1 cellular context compared by ENCODE assay signal in genomic region chr13:31846182-31846938, GRCh38.
A peak's percentile ranks its signal among the peaks of the same experiment; 100 is the strongest.
TF ChIP-seq lines count a peak whose summit lies in the region.

No MANE protein-coding gene starts in this region.

TF ChIP-seq in HepG2, 621 proteins besides CTCF, POLR2A, EP300 and RAD21 (continued from another document):
- TF ChIP-seq, protein P1, sequence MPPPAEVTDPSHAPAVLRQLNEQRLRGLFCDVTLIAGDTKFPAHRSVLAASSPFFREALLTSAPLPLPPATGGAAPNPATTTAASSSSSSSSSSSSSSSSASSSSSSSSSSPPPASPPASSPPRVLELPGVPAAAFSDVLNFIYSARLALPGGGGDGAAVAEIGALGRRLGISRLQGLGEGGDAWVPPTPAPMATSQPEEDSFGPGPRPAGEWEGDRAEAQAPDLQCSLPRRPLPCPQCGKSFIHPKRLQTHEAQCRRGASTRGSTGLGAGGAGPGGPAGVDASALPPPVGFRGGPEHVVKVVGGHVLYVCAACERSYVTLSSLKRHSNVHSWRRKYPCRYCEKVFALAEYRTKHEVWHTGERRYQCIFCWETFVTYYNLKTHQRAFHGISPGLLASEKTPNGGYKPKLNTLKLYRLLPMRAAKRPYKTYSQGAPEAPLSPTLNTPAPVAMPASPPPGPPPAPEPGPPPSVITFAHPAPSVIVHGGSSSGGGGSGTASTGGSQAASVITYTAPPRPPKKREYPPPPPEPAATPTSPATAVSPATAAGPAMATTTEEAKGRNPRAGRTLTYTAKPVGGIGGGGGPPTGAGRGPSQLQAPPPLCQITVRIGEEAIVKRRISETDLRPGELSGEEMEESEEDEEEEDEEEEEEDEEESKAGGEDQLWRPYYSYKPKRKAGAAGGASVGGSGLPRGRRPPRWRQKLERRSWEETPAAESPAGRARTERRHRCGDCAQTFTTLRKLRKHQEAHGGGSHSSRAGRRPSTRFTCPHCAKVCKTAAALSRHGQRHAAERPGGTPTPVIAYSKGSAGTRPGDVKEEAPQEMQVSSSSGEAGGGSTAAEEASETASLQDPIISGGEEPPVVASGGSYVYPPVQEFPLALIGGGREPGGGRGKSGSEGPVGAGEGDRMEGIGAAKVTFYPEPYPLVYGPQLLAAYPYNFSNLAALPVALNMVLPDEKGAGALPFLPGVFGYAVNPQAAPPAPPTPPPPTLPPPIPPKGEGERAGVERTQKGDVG (CRISPR knock-in tag; IDR thresholded peaks at IDR 0.05; ENCODE audit: borderline replicate concordance) = no peak
- TF ChIP-seq MYPOP (CRISPR knock-in tag; IDR thresholded peaks at IDR 0.05) = peak; percentile 99
- no peak for TF ChIP-seq SP1 (IDR thresholded peaks at IDR 0.05)
- peak; percentile 42; the same call in 1 of the 2 replicates for TF ChIP-seq SP1 (CRISPR knock-in tag; IDR thresholded peaks at IDR 0.05)
- TF ChIP-seq NFYC (CRISPR knock-in tag; IDR thresholded peaks at IDR 0.05) = peak; percentile 64
- TF ChIP-seq SNRNP70 (IDR thresholded peaks at IDR 0.05; ENCODE audit: low read depth, low read length) = 0 out of 2 replicates have a peak, but pooled peaks have one; percentile 60
- 0 out of 2 replicates have a peak, but pooled peaks have one; percentile 21 for TF ChIP-seq CCDC6 (CRISPR knock-in tag; IDR thresholded peaks at IDR 0.05)
- no peak for TF ChIP-seq NKX3-1 (CRISPR knock-in tag; IDR thresholded peaks at IDR 0.05)
- TF ChIP-seq, protein P2, sequence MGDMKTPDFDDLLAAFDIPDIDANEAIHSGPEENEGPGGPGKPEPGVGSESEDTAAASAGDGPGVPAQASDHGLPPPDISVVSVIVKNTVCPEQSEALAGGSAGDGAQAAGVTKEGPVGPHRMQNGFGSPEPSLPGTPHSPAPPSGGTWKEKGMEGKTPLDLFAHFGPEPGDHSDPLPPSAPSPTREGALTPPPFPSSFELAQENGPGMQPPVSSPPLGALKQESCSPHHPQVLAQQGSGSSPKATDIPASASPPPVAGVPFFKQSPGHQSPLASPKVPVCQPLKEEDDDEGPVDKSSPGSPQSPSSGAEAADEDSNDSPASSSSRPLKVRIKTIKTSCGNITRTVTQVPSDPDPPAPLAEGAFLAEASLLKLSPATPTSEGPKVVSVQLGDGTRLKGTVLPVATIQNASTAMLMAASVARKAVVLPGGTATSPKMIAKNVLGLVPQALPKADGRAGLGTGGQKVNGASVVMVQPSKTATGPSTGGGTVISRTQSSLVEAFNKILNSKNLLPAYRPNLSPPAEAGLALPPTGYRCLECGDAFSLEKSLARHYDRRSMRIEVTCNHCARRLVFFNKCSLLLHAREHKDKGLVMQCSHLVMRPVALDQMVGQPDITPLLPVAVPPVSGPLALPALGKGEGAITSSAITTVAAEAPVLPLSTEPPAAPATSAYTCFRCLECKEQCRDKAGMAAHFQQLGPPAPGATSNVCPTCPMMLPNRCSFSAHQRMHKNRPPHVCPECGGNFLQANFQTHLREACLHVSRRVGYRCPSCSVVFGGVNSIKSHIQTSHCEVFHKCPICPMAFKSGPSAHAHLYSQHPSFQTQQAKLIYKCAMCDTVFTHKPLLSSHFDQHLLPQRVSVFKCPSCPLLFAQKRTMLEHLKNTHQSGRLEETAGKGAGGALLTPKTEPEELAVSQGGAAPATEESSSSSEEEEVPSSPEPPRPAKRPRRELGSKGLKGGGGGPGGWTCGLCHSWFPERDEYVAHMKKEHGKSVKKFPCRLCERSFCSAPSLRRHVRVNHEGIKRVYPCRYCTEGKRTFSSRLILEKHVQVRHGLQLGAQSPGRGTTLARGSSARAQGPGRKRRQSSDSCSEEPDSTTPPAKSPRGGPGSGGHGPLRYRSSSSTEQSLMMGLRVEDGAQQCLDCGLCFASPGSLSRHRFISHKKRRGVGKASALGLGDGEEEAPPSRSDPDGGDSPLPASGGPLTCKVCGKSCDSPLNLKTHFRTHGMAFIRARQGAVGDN (CRISPR knock-in tag; IDR thresholded peaks at IDR 0.05) = peak; percentile 57
- TF ChIP-seq SMARCE1 (IDR thresholded peaks at IDR 0.05; ENCODE audit: borderline replicate concordance) = no peak
- TF ChIP-seq RNF2 (conservative IDR thresholded peaks at IDR 0.05; ENCODE audit: low read depth) = peak; percentile 60; the same call in 1 of the 2 replicates
- peak; percentile 70 for TF ChIP-seq AGO1 (IDR thresholded peaks at IDR 0.05; ENCODE audit: low read depth, low read length, poor library complexity, severe bottlenecking)
- TF ChIP-seq JUN (CRISPR knock-in tag; IDR thresholded peaks at IDR 0.05) = no peak
- TF ChIP-seq ZNF414 (CRISPR knock-in tag; IDR thresholded peaks at IDR 0.05) = no peak
- TF ChIP-seq ZMYM4 (CRISPR knock-in tag; IDR thresholded peaks at IDR 0.05) = peak; percentile 47; the same call in 1 of the 2 replicates
- TF ChIP-seq ZNF609 (CRISPR knock-in tag; IDR thresholded peaks at IDR 0.05; ENCODE audit: borderline replicate concordance) = no peak
- TF ChIP-seq, protein P3, sequence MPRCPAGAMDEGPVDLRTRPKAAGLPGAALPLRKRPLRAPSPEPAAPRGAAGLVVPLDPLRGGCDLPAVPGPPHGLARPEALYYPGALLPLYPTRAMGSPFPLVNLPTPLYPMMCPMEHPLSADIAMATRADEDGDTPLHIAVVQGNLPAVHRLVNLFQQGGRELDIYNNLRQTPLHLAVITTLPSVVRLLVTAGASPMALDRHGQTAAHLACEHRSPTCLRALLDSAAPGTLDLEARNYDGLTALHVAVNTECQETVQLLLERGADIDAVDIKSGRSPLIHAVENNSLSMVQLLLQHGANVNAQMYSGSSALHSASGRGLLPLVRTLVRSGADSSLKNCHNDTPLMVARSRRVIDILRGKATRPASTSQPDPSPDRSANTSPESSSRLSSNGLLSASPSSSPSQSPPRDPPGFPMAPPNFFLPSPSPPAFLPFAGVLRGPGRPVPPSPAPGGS (CRISPR knock-in tag; IDR thresholded peaks at IDR 0.05) = 0 out of 2 replicates have a peak, but pooled peaks have one; percentile 46
- no peak for TF ChIP-seq DR1 (CRISPR knock-in tag; IDR thresholded peaks at IDR 0.05)
- TF ChIP-seq FIP1L1 (IDR thresholded peaks at IDR 0.05; ENCODE audit: borderline replicate concordance, insufficient read depth, low read depth, low read length) = no peak
- 0 out of 2 replicates have a peak, but pooled peaks have one; percentile 48 for TF ChIP-seq HINFP (CRISPR knock-in tag; IDR thresholded peaks at IDR 0.05; ENCODE audit: low read depth)
- TF ChIP-seq, protein P4, sequence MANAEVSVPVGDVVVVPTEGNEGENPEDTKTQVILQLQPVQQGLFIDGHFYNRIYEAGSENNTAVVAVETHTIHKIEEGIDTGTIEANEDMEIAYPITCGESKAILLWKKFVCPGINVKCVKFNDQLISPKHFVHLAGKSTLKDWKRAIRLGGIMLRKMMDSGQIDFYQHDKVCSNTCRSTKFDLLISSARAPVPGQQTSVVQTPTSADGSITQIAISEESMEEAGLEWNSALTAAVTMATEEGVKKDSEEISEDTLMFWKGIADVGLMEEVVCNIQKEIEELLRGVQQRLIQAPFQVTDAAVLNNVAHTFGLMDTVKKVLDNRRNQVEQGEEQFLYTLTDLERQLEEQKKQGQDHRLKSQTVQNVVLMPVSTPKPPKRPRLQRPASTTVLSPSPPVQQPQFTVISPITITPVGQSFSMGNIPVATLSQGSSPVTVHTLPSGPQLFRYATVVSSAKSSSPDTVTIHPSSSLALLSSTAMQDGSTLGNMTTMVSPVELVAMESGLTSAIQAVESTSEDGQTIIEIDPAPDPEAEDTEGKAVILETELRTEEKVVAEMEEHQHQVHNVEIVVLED (CRISPR knock-in tag; IDR thresholded peaks at IDR 0.05; ENCODE audit: borderline replicate concordance) = peak; percentile 70
- no peak for TF ChIP-seq KLF12 (CRISPR knock-in tag; IDR thresholded peaks at IDR 0.05; ENCODE audit: borderline replicate concordance)
- TF ChIP-seq ZSCAN21 (CRISPR knock-in tag; IDR thresholded peaks at IDR 0.05; ENCODE audit: borderline replicate concordance) = peak; percentile 38; the same call in 1 of the 2 replicates
- TF ChIP-seq CEBPG (CRISPR knock-in tag; IDR thresholded peaks at IDR 0.05) = no peak
